Comparison of ENCODE assay signal across 14 cellular contexts in the genomic region with DNA sequence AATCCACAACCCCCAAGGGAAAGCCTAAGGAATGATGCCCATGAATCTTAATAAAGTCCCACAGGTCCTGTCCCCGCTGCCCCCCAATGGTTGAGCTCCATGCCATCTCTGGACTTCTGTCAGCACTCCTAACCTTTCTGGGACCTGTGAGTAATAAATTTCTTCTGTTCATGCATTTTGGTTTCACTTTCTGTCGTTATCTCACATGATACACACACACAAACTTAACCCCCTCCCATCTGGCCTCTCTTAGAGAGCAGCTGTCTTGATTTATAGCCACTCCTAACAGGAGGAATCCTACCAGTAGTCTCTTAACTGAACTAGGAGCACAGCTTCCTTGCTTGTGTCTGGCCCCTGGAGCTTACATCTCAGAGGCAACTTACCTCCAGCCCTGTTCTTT.
"Had no signal": no experiment of that assay in that cellular context is flagged by ENCODE, and none has a peak within 500 bp of the region (broad histone marks: within the 10 kb centered on the region; RNA-seq: fewer than 3 reads in every experiment).

No MANE protein-coding gene starts in this region.

- DNase-seq: activated CD4-positive, alpha-beta memory T cell treated with anti-CD3 and anti-CD28 coated beads, Interleukin-2, amount 10 ng/mL, durations not matched to agents 7 days and 5 days; activated CD8-positive, alpha-beta memory T cell treated with anti-CD3 and anti-CD28 coated beads, Interleukin-2, amount 50 U/mL, for 4 hours; activated gamma-delta T cell treated with Interleukin-2 at 50 U/mL for 16 hours; activated T-cell treated with anti-CD3 and anti-CD28 coated beads, Interleukin-2, amount 50 U/mL, for 72 hours; aorta; esophagus squamous epithelium; heart right ventricle; islet precursor cell; mesendoderm; stimulated activated CD4-positive, alpha-beta T cell treated with anti-CD3 and anti-CD28 coated beads, Interleukin-2, amount 100 ng/mL, for 48 hours; stimulated activated naive CD4-positive, alpha-beta T cell treated with Interleukin-2 at 50 U/mL for 16 hours; trophoblast cell had no signal

- H3K4me1 ChIP-seq: breast epithelium, esophagus squamous epithelium, heart right ventricle had no signal

- H3K36me3 ChIP-seq: breast epithelium, esophagus squamous epithelium, heart right ventricle had no signal

- H3K27ac Mint-ChIP-seq: activated CD4-positive, alpha-beta memory T cell treated with anti-CD3 and anti-CD28 coated beads, Interleukin-2, amount 10 ng/mL, durations not matched to agents 7 days and 5 days; activated T-cell treated with anti-CD3 and anti-CD28 coated beads, Interleukin-2, amount 50 U/mL, for 72 hours had no signal

- ATAC-seq: activated T-cell treated with anti-CD3 and anti-CD28 coated beads, Interleukin-2, amount 50 U/mL, for 72 hours; heart right ventricle had no signal

- H3K4me1 Mint-ChIP-seq: activated CD4-positive, alpha-beta memory T cell treated with anti-CD3 and anti-CD28 coated beads, Interleukin-2, amount 10 ng/mL, durations not matched to agents 7 days and 5 days had no signal

- H3K4me3 Mint-ChIP-seq: activated CD4-positive, alpha-beta memory T cell treated with anti-CD3 and anti-CD28 coated beads, Interleukin-2, amount 10 ng/mL, durations not matched to agents 7 days and 5 days; activated T-cell treated with anti-CD3 and anti-CD28 coated beads, Interleukin-2, amount 50 U/mL, for 72 hours had no signal

- H3K27ac ChIP-seq: breast epithelium, esophagus squamous epithelium, heart right ventricle, VCaP had no signal

- H3K4me3 ChIP-seq: breast epithelium, esophagus squamous epithelium, heart right ventricle had no signal

- H3K27me3 Mint-ChIP-seq: activated CD4-positive, alpha-beta memory T cell treated with anti-CD3 and anti-CD28 coated beads, Interleukin-2, amount 10 ng/mL, durations not matched to agents 7 days and 5 days had no signal

- H3K27me3 ChIP-seq: breast epithelium had no signal
